10 cellular contexts compared by ENCODE assay signal in genomic region chr11:130407978-130408377, GRCh38. TPM values are rescaled to one million over a fixed set of nuclear protein-coding genes. Genes with fewer than 3 reads are reported as not detected.
DNase-seq lines count a peak whose midpoint lies in the region; ATAC-seq and TF ChIP-seq lines count a peak whose summit lies in the region.
"Had no signal": no experiment of that assay in that cellular context is flagged by ENCODE, and none has a peak within 500 bp of the region (broad histone marks: within the 10 kb centered on the region; RNA-seq: fewer than 3 reads in every experiment).

No MANE protein-coding gene starts in this region.

- POLR2A ChIA-PET in SK-N-SH (lab: Yijun Ruan, JAX) = no interaction called here

- 23% methylated on average over 7 of the region's 7 CpGs for WGBS in SK-N-SH (ENCODE audit: low lambda C conversion rate)

- no peak overlapping the region for H3K9ac ChIP-seq in SK-N-SH

- no peaks in the 10 kb centered on the region for H3K27me3 ChIP-seq in SK-N-SH (ENCODE audit: insufficient read depth)

- no peak for TF ChIP-seq CTCF in SK-N-SH (IDR thresholded peaks at IDR 0.05)
- no peak for TF ChIP-seq CTCF in fibroblast of the aortic adventitia (IDR thresholded peaks at IDR 0.05; ENCODE audit: insufficient read depth, low read length)

- H3K4me1 ChIP-seq in SK-N-SH (ENCODE audit: control insufficient read depth in 1 of 2, insufficient read depth in 2 of 2, low read depth in 1 of 2, low read length in 1 of 2) = peaks cover 9% of the 10 kb centered on the region in 2 experiments; a peak in 2 of 4 replicates

- H3K9me3 ChIP-seq in SK-N-SH = no peaks in the 10 kb centered on the region

- no peaks in the 10 kb centered on the region for H3K36me3 ChIP-seq in SK-N-SH (replicated peaks in 1 of 2; ENCODE audit: control insufficient read depth in 1 of 2, insufficient read depth in 2 of 2, low read length in 1 of 2)

- no peaks in the 10 kb centered on the region for H4K20me1 ChIP-seq in SK-N-SH (ENCODE audit: insufficient read depth)

- H3K79me2 ChIP-seq in SK-N-SH (ENCODE audit: insufficient read depth) = no peaks in the 10 kb centered on the region

- H2AFZ ChIP-seq in SK-N-SH (ENCODE audit: low read depth) = no peak overlapping the region

- CTCF ChIA-PET in SK-N-SH (lab: Yijun Ruan, JAX) = interaction anchor here (1.7 to 2.6 kb wide), 2 partner anchors 27 to 455 kb away, joined by 9 to 10 read pairs; no protein-coding TSS in a partner anchor

- ATAC-seq in GM21390 (IDR thresholded peaks at IDR 0.05; ENCODE audit: unreplicated experiment) = no peak

- peak; percentile 87 for DNase-seq in GM03348 (ENCODE audit: low spot score)
- DNase-seq in SK-N-SH = no peak
- DNase-seq in fibroblast of the aortic adventitia (ENCODE audit: low read depth) = peak; percentile 80
- DNase-seq in renal cortical epithelial cell (ENCODE audit: low read depth) = peak; percentile 46
- no peak for DNase-seq in COLO829 (ENCODE audit: low spot score)
- no peak for DNase-seq in NCI-H1930 (lab: John Stamatoyannopoulos, UW)
- no peak for DNase-seq in activated CD8-positive, alpha-beta memory T cell treated with anti-CD3 and anti-CD28 coated beads, Interleukin-2, amount 50 U/mL, for 4 hours
- DNase-seq: cerebellar nuclear complex; stimulated activated CD4-positive, alpha-beta T cell treated with anti-CD3 and anti-CD28 coated beads, Interleukin-2, amount 100 ng/mL, for 48 hours had no signal

- H3F3A ChIP-seq in SK-N-SH (replicated peaks; ENCODE audit: insufficient read depth) = peaks cover 3% of the 10 kb centered on the region

- no peak overlapping the region for H3K27ac ChIP-seq in SK-N-SH (ENCODE audit: low read depth in 2 of 2, low read length in 1 of 2)

- TF ChIP-seq EP300 in SK-N-SH (IDR thresholded peaks at IDR 0.05; ENCODE audit: borderline replicate concordance in 1 of 2, low read depth in 1 of 2, low read length in 1 of 2) = peak in 1 of 2 experiments; percentile 19; a peak in 1 of 4 replicates

- H3K4me3 ChIP-seq in SK-N-SH (ENCODE audit: low read depth in 2 of 2, low read length in 1 of 2) (no peak overlapping the region), fibroblast of the aortic adventitia (ENCODE audit: low read depth, low read length) (no peak overlapping the region)

- no peaks in the 10 kb centered on the region for H3K9me2 ChIP-seq in SK-N-SH

- no peak for TF ChIP-seq RAD21 in SK-N-SH (IDR thresholded peaks at IDR 0.05; ENCODE audit: low read length)

- 0 out of 2 replicates have a peak overlapping the region, but pooled peaks have one; percentile 42 for H3K4me2 ChIP-seq in SK-N-SH

TF ChIP-seq in SK-N-SH, 30 proteins besides CTCF, POLR2A, EP300 and RAD21 (continues in another document):
- TF ChIP-seq MEF2A (IDR thresholded peaks at IDR 0.05; ENCODE audit: borderline replicate concordance, low read depth) (no peak), REST (IDR thresholded peaks at IDR 0.05; ENCODE audit: low read depth, low read length) (no peak), FOSL2 (IDR thresholded peaks at IDR 0.05; ENCODE audit: borderline replicate concordance, low read depth) (peak; percentile 35; the same call in 1 of the 2 replicates), SMC3 (IDR thresholded peaks at IDR 0.05; ENCODE audit: low read depth, low read length) (no peak), JUND (IDR thresholded peaks at IDR 0.05) (peak; percentile 36; the same call in 1 of the 2 replicates), TAF1 (IDR thresholded peaks at IDR 0.05; ENCODE audit: borderline replicate concordance, low read depth, low read length) (no peak), YY1 (IDR thresholded peaks at IDR 0.05; ENCODE audit: low read depth) (no peak), MAX (IDR thresholded peaks at IDR 0.05; ENCODE audit: low read depth) (peak; percentile 86), FOXJ3 (CRISPR knock-in tag; IDR thresholded peaks at IDR 0.05) (no peak), IRF3 (IDR thresholded peaks at IDR 0.05; ENCODE audit: low read depth, low read length) (no peak), CHD2 (IDR thresholded peaks at IDR 0.05; ENCODE audit: low read length, partially characterized antibody) (no peak), FOXM1 (IDR thresholded peaks at IDR 0.05; ENCODE audit: low read depth) (no peak), USF1 (IDR thresholded peaks at IDR 0.05; ENCODE audit: borderline replicate concordance, low read depth) (no peak), SIN3A (IDR thresholded peaks at IDR 0.05; ENCODE audit: borderline replicate concordance, low read depth, low read length) (no peak), EZH2phosphoT487 (IDR thresholded peaks at IDR 0.05; ENCODE audit: borderline replicate concordance, low read depth) (no peak), RCOR1 (IDR thresholded peaks at IDR 0.05; ENCODE audit: low read length) (no peak), ZBTB33 (IDR thresholded peaks at IDR 0.05; ENCODE audit: borderline replicate concordance, low read depth) (no peak), NFIC (IDR thresholded peaks at IDR 0.05; ENCODE audit: borderline replicate concordance) (peak; percentile 86), GABPA (IDR thresholded peaks at IDR 0.05; ENCODE audit: low read depth) (no peak), TCF12 (IDR thresholded peaks at IDR 0.05) (peak; percentile 75), RXRA (IDR thresholded peaks at IDR 0.05; ENCODE audit: borderline replicate concordance, low read depth) (no peak)

RNA-seq across cellular contexts. Expression of gene ADAMTS8, which starts 20.4 kb away (rescaled TPM):
- not detected in 2 replicates for polyA plus RNA-seq in SK-N-SH (2012; rRNA removed)
- polyA plus RNA-seq in SK-N-SH (2012; cell fraction: cytosol; rRNA removed) = 0.01 and 0.03 TPM in 2 replicates
- polyA plus RNA-seq in SK-N-SH (2012; cell fraction: nucleus; rRNA removed) = not detected in 2 replicates
- total RNA-seq in fibroblast of the aortic adventitia (ENCODE audit: low replicate concordance) (2.6 TPM in 1 of 2 replicates, not detected in the other), renal cortical epithelial cell (not detected in 2 replicates)

RNA-seq across cellular contexts. Expression of gene ADAMTS15, which starts 40.5 kb away (rescaled TPM):
- polyA plus RNA-seq in SK-N-SH (2012; rRNA removed) = 0.96 and 1.1 TPM in 2 replicates
- polyA plus RNA-seq in SK-N-SH (2012; cell fraction: cytosol; rRNA removed) = 0.44 and 0.69 TPM in 2 replicates
- 1.8 and 1.9 TPM in 2 replicates for polyA plus RNA-seq in SK-N-SH (2012; cell fraction: nucleus; rRNA removed)
- total RNA-seq in fibroblast of the aortic adventitia (ENCODE audit: low replicate concordance) (8.6 and 30.8 TPM in 2 replicates), renal cortical epithelial cell (0.35 and 2.0 TPM in 2 replicates)

Comparison
In these comparisons a context has a peak if more than half of its experiments do, and no peak if none do; other contexts are left out.
1. DNase-seq: peak in GM03348 (single experiment), fibroblast of the aortic adventitia (single experiment) and renal cortical epithelial cell (single experiment); none in SK-N-SH (single experiment), COLO829 (single experiment), NCI-H1930 (0 of 2) and activated CD8-positive, alpha-beta memory T cell treated with anti-CD3 and anti-CD28 coated beads, Interleukin-2, amount 50 U/mL, for 4 hours (single experiment).